Comparison of ENCODE assay signal across 27 cellular contexts in the genomic region with DNA sequence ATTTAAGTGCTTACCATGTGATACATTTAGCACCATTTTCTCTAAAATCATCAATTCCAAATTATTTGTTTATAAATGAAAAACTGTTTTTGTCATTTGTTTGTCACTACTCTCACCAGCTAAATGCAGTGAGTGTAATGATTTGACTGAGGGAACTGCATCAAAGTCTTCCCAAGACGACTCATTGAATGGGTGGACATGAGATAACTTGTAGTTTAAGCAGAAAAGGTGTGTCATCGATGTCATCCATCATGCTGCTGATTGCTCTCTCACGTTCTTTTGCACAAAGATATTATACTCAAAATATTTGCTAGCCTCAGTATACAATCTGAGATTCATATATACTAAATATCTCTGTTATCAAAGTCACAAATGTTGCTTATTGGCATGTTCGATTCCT.
A peak's percentile ranks its signal among the peaks of the same experiment; 100 is the strongest.
DNase-seq lines count a peak whose midpoint lies in the region; FAIRE-seq and TF ChIP-seq lines count a peak whose summit lies in the region.
"Had no signal": no experiment of that assay in that cellular context is flagged by ENCODE, and none has a peak within 500 bp of the region (broad histone marks: within the 10 kb centered on the region; RNA-seq: fewer than 3 reads in every experiment).

No MANE protein-coding gene starts in this region.

- no peak overlapping the region for H3K9ac ChIP-seq in keratinocyte (ENCODE audit: control insufficient read depth, extremely low read depth, insufficient read depth, low read length)
- H3K9ac ChIP-seq: BLaER1 had no signal

- H3K9me1 ChIP-seq in keratinocyte (ENCODE audit: control insufficient read depth, extremely low read depth, insufficient read depth, low read length) = no peaks in the 10 kb centered on the region

- no peak overlapping the region for H3K4me2 ChIP-seq in keratinocyte (ENCODE audit: control insufficient read depth, extremely low read depth, insufficient read depth, low read depth, low read length)
- H3K4me2 ChIP-seq: BLaER1 had no signal

- H3K9me3 ChIP-seq in keratinocyte (ENCODE audit: control insufficient read depth, low read depth, low read length) = no peaks in the 10 kb centered on the region
- H3K9me3 ChIP-seq: BE2C, BLaER1 had no signal

- CTCF ChIA-PET in RWPE1 (lab: Yijun Ruan, JAX) = interaction anchor here (0.8 kb wide), 1 partner anchor 59 kb away, joined by 3 read pairs; no protein-coding TSS in a partner anchor

- POLR2A ChIA-PET in RWPE1 (lab: Yijun Ruan, JAX; ENCODE audit: low non-redundant PET) = no interaction called here

- H3K27ac ChIP-seq in RWPE1 (no peak overlapping the region), keratinocyte (ENCODE audit: control insufficient read depth, insufficient read depth, low read length) (no peak overlapping the region)
- H3K27ac ChIP-seq: BLaER1 had no signal

- DNase-seq in H54 (ENCODE audit: insufficient read length, low spot score) = no peak
- DNase-seq in RWPE1 (ENCODE audit: low spot score) = peak; percentile 8
- DNase-seq in epithelial cell of esophagus (ENCODE audit: low read depth) = peak; percentile 80
- no peak for DNase-seq in keratinocyte (ENCODE audit: low read depth, low spot score)
- no peak for DNase-seq in RCC 7860 (ENCODE audit: low spot score)
- DNase-seq in NCI-H2029 treated with DMSO at 0.1 percent for 48 hours (lab: John Stamatoyannopoulos, UW) = no peak
- no peak for DNase-seq in UCSD-AML1 (lab: John Stamatoyannopoulos, UW; ENCODE audit: unreplicated experiment)
- DNase-seq: 8988T; ACHN; BE2C; C1 segment of cervical spinal cord; CD4-positive, alpha-beta memory T cell; CD4-positive, CD25-positive, alpha-beta regulatory T cell; CD8-positive, alpha-beta memory T cell; COR-L47; DMS 273 treated with DMSO at 0.1 percent for 48 hours; DMS153; DMS53; DMS79; DND-41; EL; GDM1 had no signal

- no peaks in the 10 kb centered on the region for H3K4me1 ChIP-seq in keratinocyte (ENCODE audit: control insufficient read depth, extremely low read depth, insufficient read depth, low read length)
- H3K4me1 ChIP-seq: BE2C had no signal

- peak; percentile 55 for FAIRE-seq in H54 (lab: Jason Lieb, UNC)
- FAIRE-seq in keratinocyte (lab: Jason Lieb, UNC) = peak; percentile 70
- FAIRE-seq in RCC 7860 (lab: Jason Lieb, UNC) = no peak
- FAIRE-seq: A204.1, GM12878, GM12892, GM18507 had no signal

- no peaks in the 10 kb centered on the region for H4K20me1 ChIP-seq in keratinocyte (ENCODE audit: control insufficient read depth, extremely low read depth, insufficient read depth, low read length)
- H4K20me1 ChIP-seq: BLaER1 had no signal

- dilution Hi-C loops in keratinocyte (cut with MboI; ENCODE audit: extremely low pct_ligation_motif_present, low sequenced_read_pairs) = no loop called here

- H3K4me3 ChIP-seq in epithelial cell of esophagus (ENCODE audit: low read length) = no peak overlapping the region
- no peak overlapping the region for H3K4me3 ChIP-seq in keratinocyte (ENCODE audit: control insufficient read depth in 2 of 3, extremely low read depth in 1 of 3, insufficient read depth in 2 of 3, low read depth in 1 of 3, low read length in 3 of 3)
- H3K4me3 ChIP-seq: BLaER1, GM12878 had no signal

- no peak for TF ChIP-seq POLR2A in H54 (IDR thresholded peaks at IDR 0.05; ENCODE audit: low read depth, low read length)

- no peaks in the 10 kb centered on the region for H3K36me3 ChIP-seq in keratinocyte (ENCODE audit: control insufficient read depth in 2 of 2, extremely low read depth in 1 of 2, insufficient read depth in 2 of 2, low read length in 2 of 2)
- H3K36me3 ChIP-seq: BE2C, BLaER1 had no signal

- H3K27me3 ChIP-seq in keratinocyte (ENCODE audit: control insufficient read depth, extremely low read depth, insufficient read depth, low read length) = no peaks in the 10 kb centered on the region
- H3K27me3 ChIP-seq: BE2C, BLaER1 had no signal

- no peak for TF ChIP-seq CTCF in RWPE1 (conservative IDR thresholded peaks at IDR 0.05; ENCODE audit: low read depth)
- no peak for TF ChIP-seq CTCF in epithelial cell of esophagus (IDR thresholded peaks at IDR 0.05; ENCODE audit: insufficient read depth, low read depth, low read length, missing control alignments)
- no peak for TF ChIP-seq CTCF in keratinocyte (optimal IDR thresholded peaks at IDR 0.05 in 1 of 3, IDR thresholded peaks at IDR 0.05 in 1 of 3, conservative IDR thresholded peaks at IDR 0.05 in 1 of 3; ENCODE audit: extremely low read depth in 1 of 3, insufficient read depth in 2 of 3, low read length in 3 of 3)

- H3K79me2 ChIP-seq in keratinocyte (ENCODE audit: control insufficient read depth, insufficient read depth, low read length) = no peaks in the 10 kb centered on the region

- no peak overlapping the region for H2AFZ ChIP-seq in keratinocyte (ENCODE audit: control insufficient read depth, low read length)

Comparison
In these comparisons a context has a peak if more than half of its experiments do, and no peak if none do; other contexts are left out.
1. DNase-seq: peak in RWPE1 (single experiment) and epithelial cell of esophagus (single experiment); none in H54 (single experiment), keratinocyte (single experiment), RCC 7860 (single experiment), NCI-H2029 treated with DMSO at 0.1 percent for 48 hours (single experiment) and UCSD-AML1 (single experiment).